ENCODE assay signal across 1 cellular context in the genomic region with DNA sequence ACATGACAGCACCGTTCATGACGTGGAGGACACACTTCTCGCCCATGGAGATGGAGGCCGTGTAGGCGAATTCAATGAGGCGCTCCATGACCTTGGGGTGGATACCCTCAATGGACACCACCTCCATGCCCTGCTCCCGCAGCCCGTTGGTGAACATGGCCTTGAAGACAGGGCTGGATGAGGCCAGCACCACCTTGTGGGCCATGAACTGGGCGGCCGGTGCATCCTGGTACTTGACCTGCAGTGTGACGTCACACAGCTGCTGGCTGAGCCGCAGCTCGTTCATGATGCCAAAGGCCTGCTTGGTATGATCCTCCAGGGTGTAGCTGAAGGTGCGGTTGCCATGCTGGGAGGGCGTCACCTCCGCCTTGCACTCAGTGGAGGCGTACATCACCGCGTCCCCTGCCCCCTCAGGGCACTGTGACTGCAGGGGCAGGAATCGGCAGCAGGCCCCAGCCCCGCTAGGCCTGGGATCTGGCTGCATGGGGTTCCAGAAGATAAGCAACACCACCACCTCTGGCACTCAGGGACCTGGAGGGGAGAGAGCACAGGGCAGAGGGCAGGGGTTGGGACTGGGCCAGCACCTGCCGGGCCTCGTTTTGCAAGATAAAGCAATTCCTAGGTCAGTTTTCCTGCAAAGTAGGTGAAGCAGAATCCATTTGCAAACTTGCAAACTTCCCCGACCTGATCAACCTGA.
A peak's percentile ranks its signal among the peaks of the same experiment; 100 is the strongest.
TF ChIP-seq lines count a peak whose summit lies in the region.

No MANE protein-coding gene starts in this region.

TF ChIP-seq in liver, 16 proteins besides CTCF, POLR2A, EP300 and RAD21:
- TF ChIP-seq TAF1 (conservative IDR thresholded peaks at IDR 0.05) (no peak), JUND (IDR thresholded peaks at IDR 0.05) (no peak), NR2F2 (IDR thresholded peaks at IDR 0.05) (no peak), EGR1 (IDR thresholded peaks at IDR 0.05; ENCODE audit: low read depth in 2 of 2) (no peak), YY1 (IDR thresholded peaks at IDR 0.05) (no peak), FOXA1 (IDR thresholded peaks at IDR 0.05) (no peak), HNF4A (conservative IDR thresholded peaks at IDR 0.05) (peak; percentile 50 to 53), HNF4G (IDR thresholded peaks at IDR 0.05) (no peak), FOXA2 (IDR thresholded peaks at IDR 0.05) (no peak), RXRA (IDR thresholded peaks at IDR 0.05) (peak; percentile 40 to 49), SP1 (IDR thresholded peaks at IDR 0.05) (no peak), GABPA (IDR thresholded peaks at IDR 0.05 in 1 of 2, conservative IDR thresholded peaks at IDR 0.05 in 1 of 2) (no peak)
- TF ChIP-seq, protein P1, sequence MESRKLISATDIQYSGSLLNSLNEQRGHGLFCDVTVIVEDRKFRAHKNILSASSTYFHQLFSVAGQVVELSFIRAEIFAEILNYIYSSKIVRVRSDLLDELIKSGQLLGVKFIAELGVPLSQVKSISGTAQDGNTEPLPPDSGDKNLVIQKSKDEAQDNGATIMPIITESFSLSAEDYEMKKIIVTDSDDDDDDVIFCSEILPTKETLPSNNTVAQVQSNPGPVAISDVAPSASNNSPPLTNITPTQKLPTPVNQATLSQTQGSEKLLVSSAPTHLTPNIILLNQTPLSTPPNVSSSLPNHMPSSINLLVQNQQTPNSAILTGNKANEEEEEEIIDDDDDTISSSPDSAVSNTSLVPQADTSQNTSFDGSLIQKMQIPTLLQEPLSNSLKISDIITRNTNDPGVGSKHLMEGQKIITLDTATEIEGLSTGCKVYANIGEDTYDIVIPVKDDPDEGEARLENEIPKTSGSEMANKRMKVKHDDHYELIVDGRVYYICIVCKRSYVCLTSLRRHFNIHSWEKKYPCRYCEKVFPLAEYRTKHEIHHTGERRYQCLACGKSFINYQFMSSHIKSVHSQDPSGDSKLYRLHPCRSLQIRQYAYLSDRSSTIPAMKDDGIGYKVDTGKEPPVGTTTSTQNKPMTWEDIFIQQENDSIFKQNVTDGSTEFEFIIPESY (IDR thresholded peaks at IDR 0.05): no peak
- TF ChIP-seq, protein P2, sequence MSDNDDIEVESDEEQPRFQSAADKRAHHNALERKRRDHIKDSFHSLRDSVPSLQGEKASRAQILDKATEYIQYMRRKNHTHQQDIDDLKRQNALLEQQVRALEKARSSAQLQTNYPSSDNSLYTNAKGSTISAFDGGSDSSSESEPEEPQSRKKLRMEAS (IDR thresholded peaks at IDR 0.05): no peak
- TF ChIP-seq, protein P3, sequence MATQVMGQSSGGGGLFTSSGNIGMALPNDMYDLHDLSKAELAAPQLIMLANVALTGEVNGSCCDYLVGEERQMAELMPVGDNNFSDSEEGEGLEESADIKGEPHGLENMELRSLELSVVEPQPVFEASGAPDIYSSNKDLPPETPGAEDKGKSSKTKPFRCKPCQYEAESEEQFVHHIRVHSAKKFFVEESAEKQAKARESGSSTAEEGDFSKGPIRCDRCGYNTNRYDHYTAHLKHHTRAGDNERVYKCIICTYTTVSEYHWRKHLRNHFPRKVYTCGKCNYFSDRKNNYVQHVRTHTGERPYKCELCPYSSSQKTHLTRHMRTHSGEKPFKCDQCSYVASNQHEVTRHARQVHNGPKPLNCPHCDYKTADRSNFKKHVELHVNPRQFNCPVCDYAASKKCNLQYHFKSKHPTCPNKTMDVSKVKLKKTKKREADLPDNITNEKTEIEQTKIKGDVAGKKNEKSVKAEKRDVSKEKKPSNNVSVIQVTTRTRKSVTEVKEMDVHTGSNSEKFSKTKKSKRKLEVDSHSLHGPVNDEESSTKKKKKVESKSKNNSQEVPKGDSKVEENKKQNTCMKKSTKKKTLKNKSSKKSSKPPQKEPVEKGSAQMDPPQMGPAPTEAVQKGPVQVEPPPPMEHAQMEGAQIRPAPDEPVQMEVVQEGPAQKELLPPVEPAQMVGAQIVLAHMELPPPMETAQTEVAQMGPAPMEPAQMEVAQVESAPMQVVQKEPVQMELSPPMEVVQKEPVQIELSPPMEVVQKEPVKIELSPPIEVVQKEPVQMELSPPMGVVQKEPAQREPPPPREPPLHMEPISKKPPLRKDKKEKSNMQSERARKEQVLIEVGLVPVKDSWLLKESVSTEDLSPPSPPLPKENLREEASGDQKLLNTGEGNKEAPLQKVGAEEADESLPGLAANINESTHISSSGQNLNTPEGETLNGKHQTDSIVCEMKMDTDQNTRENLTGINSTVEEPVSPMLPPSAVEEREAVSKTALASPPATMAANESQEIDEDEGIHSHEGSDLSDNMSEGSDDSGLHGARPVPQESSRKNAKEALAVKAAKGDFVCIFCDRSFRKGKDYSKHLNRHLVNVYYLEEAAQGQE (IDR thresholded peaks at IDR 0.05): no peak
- TF ChIP-seq, protein P4, sequence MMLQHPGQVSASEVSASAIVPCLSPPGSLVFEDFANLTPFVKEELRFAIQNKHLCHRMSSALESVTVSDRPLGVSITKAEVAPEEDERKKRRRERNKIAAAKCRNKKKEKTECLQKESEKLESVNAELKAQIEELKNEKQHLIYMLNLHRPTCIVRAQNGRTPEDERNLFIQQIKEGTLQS (IDR thresholded peaks at IDR 0.05): no peak
